In the genomic region with DNA sequence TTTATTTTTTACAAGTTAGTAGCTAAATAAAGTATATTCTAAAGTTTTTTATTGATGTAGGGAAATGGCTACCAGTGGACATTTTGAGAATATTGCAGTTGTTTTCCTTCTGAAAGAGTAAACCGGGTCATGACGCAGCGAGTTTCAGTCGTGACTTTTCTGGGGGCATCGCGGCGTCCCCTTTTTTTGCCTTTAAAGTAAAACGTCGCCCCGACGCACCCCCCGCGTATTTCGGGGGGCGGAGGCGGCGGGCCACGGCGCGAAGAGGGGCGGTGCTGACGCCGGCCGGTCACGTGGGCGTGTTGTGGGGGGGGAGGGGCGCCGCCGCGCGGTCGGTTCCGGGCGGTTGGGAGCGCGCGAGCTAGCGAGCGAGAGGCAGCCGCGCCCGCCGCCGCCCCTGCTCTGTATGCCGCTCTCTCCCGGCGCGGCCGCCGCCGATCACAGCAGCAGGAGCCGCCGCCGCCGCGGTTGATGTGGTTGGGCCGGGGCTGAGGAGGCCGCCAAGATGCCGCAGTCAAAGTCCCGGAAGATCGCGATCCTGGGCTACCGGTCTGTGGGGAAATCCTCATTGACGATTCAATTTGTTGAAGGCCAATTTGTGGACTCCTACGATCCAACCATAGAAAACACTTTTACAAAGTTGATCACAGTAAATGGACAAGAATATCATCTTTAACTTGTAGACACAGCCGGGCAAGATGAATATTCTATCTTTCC, we compare ENCODE assay signal across 8 cellular contexts. TPM values are rescaled to one million over a fixed set of nuclear protein-coding genes. Genes with fewer than 3 reads are reported as not detected.
DNase-seq lines count a peak whose midpoint lies in the region; ATAC-seq and TF ChIP-seq lines count a peak whose summit lies in the region.
"Not testable (repeated sequence)": the region's sequence is repeated elsewhere in the genome, so short reads cannot be mapped to it uniquely, and the experiment has no call there.

No MANE protein-coding gene starts in this region.

- H3K27ac ChIP-seq in iPS-18a (ENCODE audit: low read length) = not testable (repeated sequence)
- H3K27ac ChIP-seq in sigmoid colon (peak overlapping the region; percentile 72 to 78 (median 73)), testis (peak overlapping the region; percentile 55 to 74)

- peak; percentile 27 for DNase-seq in KG1 (lab: John Stamatoyannopoulos, UW)
- peak; percentile 65 to 70 for DNase-seq in activated CD4-positive, alpha-beta T cell treated with anti-CD3 and anti-CD28 coated beads, Interleukin-2, amount 50 U/mL, for 4 hours
- peak; percentile 4 for DNase-seq in MCF 10A (ENCODE audit: unreplicated experiment)
- peak; percentile 88 for DNase-seq in sigmoid colon
- DNase-seq in testis = peak; percentile 75

- ATAC-seq in GM18511 (IDR thresholded peaks at IDR 0.05; ENCODE audit: unreplicated experiment) = peak; percentile 97
- peak; percentile 96 for ATAC-seq in HG02588 (IDR thresholded peaks at IDR 0.05; ENCODE audit: unreplicated experiment)

- not testable (repeated sequence) for TF ChIP-seq POLR2A in sigmoid colon (IDR thresholded peaks at IDR 0.05); testis (IDR thresholded peaks at IDR 0.05)

- not testable (repeated sequence) for H3K4me1 Mint-ChIP-seq in MCF 10A (ENCODE audit: insufficient read depth, unreplicated experiment)

- not testable (repeated sequence) for H3K9me3 Mint-ChIP-seq in MCF 10A (ENCODE audit: unreplicated experiment)

- not testable (repeated sequence) for H3K27me3 ChIP-seq in iPS-18a (ENCODE audit: control insufficient read depth, insufficient read depth, low read length); sigmoid colon; testis

- not testable (repeated sequence) for TF ChIP-seq CTCF in MCF 10A (IDR thresholded peaks at IDR 0.05; ENCODE audit: unreplicated experiment); sigmoid colon (IDR thresholded peaks at IDR 0.05); testis (IDR thresholded peaks at IDR 0.05)

- not testable (repeated sequence) for BruUV-seq in MCF 10A (replicated peaks; lab: Mats Ljungman, UMichigan)

- not testable (repeated sequence) for H3K9ac ChIP-seq in iPS-18a (ENCODE audit: low read length)

- intact Hi-C loops in MCF 10A (cut with micrococcal nuclease); sigmoid colon (cut with DNase I); testis (cut with DNase I; ENCODE audit: low total_unique reads): not testable (repeated sequence)

- H3K9me3 ChIP-seq in iPS-18a (ENCODE audit: control insufficient read depth, low read depth, low read length); sigmoid colon; testis: not testable (repeated sequence)

- not testable (repeated sequence) for TF ChIP-seq EP300 in sigmoid colon (IDR thresholded peaks at IDR 0.05)

- POLR2A ChIA-PET in MCF 10A (lab: Yijun Ruan, JAX) = not testable (repeated sequence)

- not testable (repeated sequence) for H3K36me3 ChIP-seq in iPS-18a (ENCODE audit: control insufficient read depth, low read depth, low read length); sigmoid colon; testis (ENCODE audit: low read depth, missing control alignments)

- H3K4me3 ChIP-seq in iPS-18a (ENCODE audit: low read length) (peak overlapping the region; percentile 33), sigmoid colon (peak overlapping the region; percentile 26 to 48 (median 41)), testis (peak overlapping the region; percentile 47 to 48)

- not testable (repeated sequence) for H3K27ac Mint-ChIP-seq in MCF 10A (ENCODE audit: low read depth, unreplicated experiment)

- CTCF ChIA-PET in MCF 10A (lab: Yijun Ruan, JAX) = not testable (repeated sequence)

- H3K4me3 Mint-ChIP-seq in MCF 10A (ENCODE audit: unreplicated experiment) = peak overlapping the region; percentile 53

- H3K4me1 ChIP-seq in iPS-18a (ENCODE audit: control insufficient read depth, low read depth, low read length); sigmoid colon; testis: not testable (repeated sequence)

- H3K36me3 Mint-ChIP-seq in MCF 10A (ENCODE audit: insufficient read depth, unreplicated experiment) = not testable (repeated sequence)

- not testable (repeated sequence) for H3K27me3 Mint-ChIP-seq in MCF 10A (ENCODE audit: insufficient read depth, unreplicated experiment)

- 0% methylated on average over 27 to 30 of the region's 66 CpGs for WGBS in sigmoid colon, 2 donors
- 0% methylated on average over 2 to 7 of the region's 66 CpGs for WGBS in testis, 2 donors

RNA-seq across cellular contexts. Expression of gene SYT15B, which starts 57.5 kb away (rescaled TPM):
- total RNA-seq in MCF 10A (2022) (0.07 TPM in 1 of 2 replicates, not detected in the other), sigmoid colon (1 to 10 TPM in 2 of 4 donors, under 1 TPM in 2; 0.27 to 2.5 (median 1.2) TPM), testis (1 to 10 TPM; 1.0 to 1.2 TPM)
- polyA plus RNA-seq in sigmoid colon (1 to 10 TPM in 1 of 3 donors, under 1 TPM in 2; 0.60 to 1.1 (median 0.69) TPM), testis (ENCODE audit: insufficient read depth, low read depth, low replicate concordance) (0.37 TPM)

Comparison
In these comparisons a context has a peak if more than half of its experiments do, and no peak if none do; other contexts are left out.
1. DNase-seq: peak in every context shown above with its lines; median percentile 88 in sigmoid colon; 75 in testis; 68 in activated CD4-positive, alpha-beta T cell treated with anti-CD3 and anti-CD28 coated beads, Interleukin-2, amount 50 U/mL, for 4 hours; 27 in KG1; 4 in MCF 10A.